Comparison of ENCODE assay signal across 11 cellular contexts in genomic region chr5:60883229-60883628, GRCh38. TPM values are rescaled to one million over a fixed set of nuclear protein-coding genes. Genes with fewer than 3 reads are reported as not detected.
DNase-seq lines count a peak whose midpoint lies in the region; ATAC-seq and TF ChIP-seq lines count a peak whose summit lies in the region.
"Had no signal": no experiment of that assay in that cellular context is flagged by ENCODE, and none has a peak within 500 bp of the region (broad histone marks: within the 10 kb centered on the region; RNA-seq: fewer than 3 reads in every experiment).

No MANE protein-coding gene starts in this region.

- ATAC-seq in PC-3 (no peak), foreskin keratinocyte (peak; percentile 31), GM18868 (IDR thresholded peaks at IDR 0.05; ENCODE audit: unreplicated experiment) (no peak), HG03139 (IDR thresholded peaks at IDR 0.05; ENCODE audit: unreplicated experiment) (no peak), GM21619 (IDR thresholded peaks at IDR 0.05; ENCODE audit: unreplicated experiment) (no peak)

- no peak overlapping the region for H3K4me2 ChIP-seq in PC-3 (ENCODE audit: low read length)

- no peak overlapping the region for H3K9ac ChIP-seq in PC-3 (ENCODE audit: low read length)

- BruUV-seq in A673 (replicated peaks; lab: Mats Ljungman, UMichigan) (no TSS peak), PC-3 (replicated peaks; lab: Mats Ljungman, UMichigan) (no TSS peak)

- H3F3A ChIP-seq in PC-3 (ENCODE audit: low read length, unreplicated experiment) = no peaks in the 10 kb centered on the region

- no peak overlapping the region for H3K4me3 ChIP-seq in A673 (ENCODE audit: low read depth, low read length, poor library complexity, severe bottlenecking)
- H3K4me3 ChIP-seq in PC-3 (ENCODE audit: low read length) = no peak overlapping the region

- no peaks in the 10 kb centered on the region for H3K79me2 ChIP-seq in PC-3 (ENCODE audit: low read length)

- H3K9me2 ChIP-seq in PC-3 (replicated peaks; ENCODE audit: low read length) = no peaks in the 10 kb centered on the region

- DNase-seq in A673 (ENCODE audit: low spot score) (peak; percentile 27), PC-3 (peak; percentile 11), foreskin keratinocyte (peak; percentile 2 to 17), HPDE6-E6E7 (ENCODE audit: extremely low spot score) (no peak)
- DNase-seq: cortex of kidney, GF-D8 had no signal

- POLR2A ChIA-PET in A673 (lab: Charles Lee; ENCODE audit: low non-redundant PET) (no interaction called here), PC-3 (lab: Charles Lee; ENCODE audit: unreplicated experiment) (no interaction called here)

- H4K20me1 ChIP-seq in PC-3 (ENCODE audit: low read length) = no peaks in the 10 kb centered on the region

- H3K27me3 ChIP-seq in A673 (replicated peaks; ENCODE audit: insufficient read depth, low read depth, low read length, poor library complexity) (no peaks in the 10 kb centered on the region), PC-3 (ENCODE audit: low read length) (no peaks in the 10 kb centered on the region), foreskin keratinocyte (no peaks in the 10 kb centered on the region)
- H3K27me3 ChIP-seq: neutrophil had no signal

- intact Hi-C loops in A673 (cut with micrococcal nuclease; ENCODE audit: unreplicated experiment) = no loop called here
- intact Hi-C loops in PC-3 (cut with micrococcal nuclease) = loop anchor here (1.0 kb wide), 1 partner anchor 205 kb away; no protein-coding TSS in a partner anchor

- CTCF ChIA-PET in A673 (lab: Charles Lee) (no interaction called here), PC-3 (lab: Charles Lee) (no interaction called here)

- H3K9me3 ChIP-seq in A673 (ENCODE audit: low read depth, low read length, poor library complexity, severe bottlenecking) (no peaks in the 10 kb centered on the region), PC-3 (ENCODE audit: low read length) (no peaks in the 10 kb centered on the region)
- H3K9me3 ChIP-seq: neutrophil had no signal

- H3K36me3 ChIP-seq in A673 (ENCODE audit: insufficient read depth, low read length, poor library complexity, severe bottlenecking) = no peaks in the 10 kb centered on the region
- no peaks in the 10 kb centered on the region for H3K36me3 ChIP-seq in PC-3 (ENCODE audit: low read depth, low read length)
- H3K36me3 ChIP-seq: neutrophil had no signal

- TF ChIP-seq CTCF in A673 (conservative IDR thresholded peaks at IDR 0.05; ENCODE audit: low read depth, low read length) (peak; percentile 59), GM12874 (IDR thresholded peaks at IDR 0.05; ENCODE audit: insufficient read depth, low read depth, low read length) (peak; percentile 33; the same call in 1 of the 2 replicates), PC-3 (conservative IDR thresholded peaks at IDR 0.05; ENCODE audit: low read depth, low read length) (peak; percentile 39; the same call in 1 of the 2 replicates), foreskin keratinocyte (conservative IDR thresholded peaks at IDR 0.05) (peak; percentile 74)

- no peak overlapping the region for H2AFZ ChIP-seq in PC-3 (ENCODE audit: low read length)

- H3K27ac ChIP-seq in A673 (ENCODE audit: low read depth, low read length, poor library complexity, severe bottlenecking) = no peak overlapping the region
- no peak overlapping the region for H3K27ac ChIP-seq in PC-3 (ENCODE audit: low read length)
- no peak overlapping the region for H3K27ac ChIP-seq in foreskin keratinocyte
- H3K27ac ChIP-seq: neutrophil had no signal

- H3K4me1 ChIP-seq in A673 (ENCODE audit: insufficient read depth, low read length, poor library complexity, severe bottlenecking) (no peaks in the 10 kb centered on the region), PC-3 (ENCODE audit: insufficient read depth, low read length) (no peaks in the 10 kb centered on the region), foreskin keratinocyte (no peaks in the 10 kb centered on the region)

RNA-seq across cellular contexts. Expression of gene ELOVL7, which starts 39.2 kb away (rescaled TPM):
- total RNA-seq in A673 (2021) = 0.15 TPM in 1 of 2 replicates, not detected in the other
- 0.69 and 1.2 TPM in 2 replicates for total RNA-seq in PC-3 (2014; rRNA removed)
- total RNA-seq in foreskin keratinocyte = 7.2 and 8.3 TPM in 2 replicates
- 2.5 and 3.0 TPM in 2 replicates for polyA plus RNA-seq in foreskin keratinocyte
